In the genomic region with DNA sequence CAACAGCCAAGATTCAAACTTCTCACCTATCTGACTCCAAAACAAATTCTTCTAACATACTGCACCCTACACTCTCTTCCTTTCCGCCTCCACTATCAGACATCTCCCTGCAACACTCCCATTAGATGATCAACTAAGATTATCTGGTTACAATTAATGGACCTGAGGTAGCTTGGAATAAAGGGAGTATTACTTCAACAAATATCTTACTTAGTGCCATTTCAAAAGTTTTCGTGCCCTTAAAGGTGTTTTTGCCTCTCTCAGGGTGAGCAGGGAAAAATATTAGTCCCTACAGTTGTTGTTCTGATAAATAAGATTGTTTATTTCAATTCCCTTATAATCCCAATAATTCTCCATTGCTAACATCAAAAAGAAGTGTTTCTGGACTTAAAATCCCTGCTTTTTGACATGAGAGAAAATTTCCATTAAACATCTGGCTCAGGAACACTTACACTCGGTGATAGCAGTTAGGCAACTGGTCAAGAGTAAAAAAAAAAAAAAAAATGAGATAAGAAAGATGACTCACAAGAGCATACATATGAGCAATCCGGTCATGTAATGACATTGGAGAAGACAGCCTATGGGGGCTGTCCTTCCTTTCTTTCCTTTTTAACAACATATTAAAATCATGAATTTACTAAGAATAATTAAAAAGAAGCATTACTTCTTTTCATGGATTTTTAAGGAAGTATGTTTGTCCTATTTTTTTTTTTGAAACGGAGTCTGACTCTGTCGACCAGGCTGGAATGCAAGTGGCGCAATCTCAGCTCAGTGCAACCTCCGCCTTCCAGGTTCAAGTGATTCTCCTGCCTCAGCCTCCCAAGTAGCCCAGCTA, we compare ENCODE assay signal across 11 cellular contexts. TPM values are rescaled to one million over a fixed set of nuclear protein-coding genes. Genes with fewer than 3 reads are reported as not detected.
DNase-seq lines count a peak whose midpoint lies in the region; ATAC-seq and TF ChIP-seq lines count a peak whose summit lies in the region.
"Had no signal": no experiment of that assay in that cellular context is flagged by ENCODE, and none has a peak within 500 bp of the region (broad histone marks: within the 10 kb centered on the region; RNA-seq: fewer than 3 reads in every experiment).

No MANE protein-coding gene starts in this region.

- H3K27me3 Mint-ChIP-seq in MCF 10A (ENCODE audit: insufficient read depth, unreplicated experiment), result no peaks in the 10 kb centered on the region
- no peaks in the 10 kb centered on the region for H3K27me3 Mint-ChIP-seq in activated T-helper 17 cell treated with anti-CD3 and anti-CD28 coated beads, Interleukin-2, amount 50 U/mL, for 72 hours

- H3K4me1 Mint-ChIP-seq in MCF 10A (ENCODE audit: insufficient read depth, unreplicated experiment), result peaks cover 22% of the 10 kb centered on the region
- peaks cover 37% of the 10 kb centered on the region for H3K4me1 Mint-ChIP-seq in activated T-helper 17 cell treated with anti-CD3 and anti-CD28 coated beads, Interleukin-2, amount 50 U/mL, for 72 hours

- no peaks in the 10 kb centered on the region for H3K9me3 ChIP-seq in breast epithelium
- H3K9me3 ChIP-seq in aorta (ENCODE audit: control insufficient read depth, low read length), result no peaks in the 10 kb centered on the region
- H3K9me3 ChIP-seq in Peyer's patch, result no peaks in the 10 kb centered on the region

- H3K4me3 ChIP-seq in breast epithelium (no peak overlapping the region), aorta (ENCODE audit: low read length in 2 of 2) (no peak overlapping the region), Peyer's patch (no peak overlapping the region)

- DNase-seq in MCF 10A (ENCODE audit: unreplicated experiment) (peak; percentile 59), breast epithelium (ENCODE audit: low spot score in 2 of 2) (no peak), iPS-NIHi7 (ENCODE audit: extremely low spot score) (peak; percentile 12), aorta (no peak), middle frontal gyrus (ENCODE audit: extremely low spot score, low spot score) (no peak), Peyer's patch (no peak), NCI-H2107 (lab: John Stamatoyannopoulos, UW) (no peak)
- DNase-seq: C1 segment of cervical spinal cord, nephron progenitor cell had no signal

- TF ChIP-seq CTCF in MCF 10A (IDR thresholded peaks at IDR 0.05; ENCODE audit: unreplicated experiment) (no peak), breast epithelium (IDR thresholded peaks at IDR 0.05) (no peak), Peyer's patch (IDR thresholded peaks at IDR 0.05) (no peak)

- H3K4me3 Mint-ChIP-seq in MCF 10A (ENCODE audit: unreplicated experiment), result peak overlapping the region; percentile 16
- peak overlapping the region; percentile 48 for H3K4me3 Mint-ChIP-seq in activated T-helper 17 cell treated with anti-CD3 and anti-CD28 coated beads, Interleukin-2, amount 50 U/mL, for 72 hours
- H3K4me3 Mint-ChIP-seq: nephron progenitor cell; T-helper 1 cell treated with Interleukin-12 subunit alpha and Interleukin-12 subunit beta and Interleukin-4 antibody, amounts not matched to agents 30 μg/mL and 1 μg/mL, for 36 hours had no signal

- TF ChIP-seq POLR2A in breast epithelium (IDR thresholded peaks at IDR 0.05) (no peak), Peyer's patch (IDR thresholded peaks at IDR 0.05) (no peak)

- CTCF ChIA-PET in MCF 10A (lab: Yijun Ruan, JAX), result interaction anchor here (0.5 to 0.9 kb wide), 4 partner anchors 122 to 732 kb away, joined by 3 to 6 read pairs (median 3); no protein-coding TSS in a partner anchor

- H3K36me3 ChIP-seq in breast epithelium, result no peaks in the 10 kb centered on the region
- no peaks in the 10 kb centered on the region for H3K36me3 ChIP-seq in aorta (ENCODE audit: control insufficient read depth in 1 of 2, insufficient read depth in 2 of 2, low read length in 1 of 2)
- no peaks in the 10 kb centered on the region for H3K36me3 ChIP-seq in Peyer's patch

- no peaks in the 10 kb centered on the region for H3K9me3 Mint-ChIP-seq in MCF 10A (ENCODE audit: unreplicated experiment)
- H3K9me3 Mint-ChIP-seq in activated T-helper 17 cell treated with anti-CD3 and anti-CD28 coated beads, Interleukin-2, amount 50 U/mL, for 72 hours, result no peaks in the 10 kb centered on the region
- H3K9me3 Mint-ChIP-seq: T-helper 1 cell treated with Interleukin-12 subunit alpha and Interleukin-12 subunit beta and Interleukin-4 antibody, amounts not matched to agents 30 μg/mL and 1 μg/mL, for 36 hours had no signal

- peak; percentile 45 for ATAC-seq in activated T-helper 17 cell treated with anti-CD3 and anti-CD28 coated beads, Interleukin-2, amount 50 U/mL, for 72 hours (replicated peaks)
- peak; percentile 78 for ATAC-seq in aorta (ENCODE audit: low FRiP score)

- intact Hi-C loops in MCF 10A (cut with micrococcal nuclease), result no loop called here
- intact Hi-C loops in breast epithelium (cut with DNase I; ENCODE audit: low total_unique reads), result no loop called here
- intact Hi-C loops in aorta (cut with DNase I), result no loop called here

- H3K27me3 ChIP-seq in breast epithelium (no peaks in the 10 kb centered on the region), aorta (ENCODE audit: control insufficient read depth in 1 of 2, insufficient read depth in 2 of 2, low read length in 1 of 2) (no peaks in the 10 kb centered on the region), Peyer's patch (no peaks in the 10 kb centered on the region)

- H3K36me3 Mint-ChIP-seq in MCF 10A (ENCODE audit: insufficient read depth, unreplicated experiment), result peaks cover 13% of the 10 kb centered on the region
- peaks cover 66% of the 10 kb centered on the region for H3K36me3 Mint-ChIP-seq in activated T-helper 17 cell treated with anti-CD3 and anti-CD28 coated beads, Interleukin-2, amount 50 U/mL, for 72 hours (ENCODE audit: low read depth)

- H3K4me1 ChIP-seq in breast epithelium, result peaks cover 0 to 5% of the 10 kb centered on the region in 2 donors
- peaks cover 0 to 3% of the 10 kb centered on the region in 2 donors for H3K4me1 ChIP-seq in aorta (ENCODE audit: control insufficient read depth in 1 of 2, insufficient read depth in 2 of 2, low read length in 2 of 2)
- H3K4me1 ChIP-seq in Peyer's patch, result peaks cover 0 to 44% (median 0%) of the 10 kb centered on the region in 4 donors

- WGBS in aorta, 2 donors, result 52 to 54% methylated on average over 8 of the region's 8 CpGs

- H3K27ac ChIP-seq in breast epithelium (no peak overlapping the region), aorta (ENCODE audit: low read depth in 1 of 2, low read length in 2 of 2) (no peak overlapping the region), Peyer's patch (peak overlapping the region in 1 of 4 donors; percentile 3)

- no peak overlapping the region for H3K27ac Mint-ChIP-seq in MCF 10A (ENCODE audit: low read depth, unreplicated experiment)
- H3K27ac Mint-ChIP-seq in activated T-helper 17 cell treated with anti-CD3 and anti-CD28 coated beads, Interleukin-2, amount 50 U/mL, for 72 hours, result no peak overlapping the region
- H3K27ac Mint-ChIP-seq: nephron progenitor cell; T-helper 1 cell treated with Interleukin-12 subunit alpha and Interleukin-12 subunit beta and Interleukin-4 antibody, amounts not matched to agents 30 μg/mL and 1 μg/mL, for 36 hours had no signal

- BruUV-seq in MCF 10A (replicated peaks; lab: Mats Ljungman, UMichigan), result no TSS peak

- POLR2A ChIA-PET in MCF 10A (lab: Yijun Ruan, JAX), result interaction anchor here (0.7 to 1.9 kb wide), 4 partner anchors 8 to 45 kb away, joined by 3 to 6 read pairs (median 4); partner anchors contain the start of genes PHTF1 and RSBN1

RNA-seq across cellular contexts. Expression of gene RSBN1, which starts 7.6 kb away (rescaled TPM):
- total RNA-seq in MCF 10A (2022) (11.8 and 15.7 TPM in 2 replicates), breast epithelium (10 to 100 TPM; 25.1 to 41.3 (median 28.2) TPM), aorta (10 to 100 TPM; 17.1 to 22.5 TPM), Peyer's patch (10 to 100 TPM; 18.2 to 25.6 (median 23.3) TPM)
- 10 to 100 TPM; 22.2 to 47.4 TPM for total RNA-seq in activated T-helper 17 cell treated with anti-CD3 and anti-CD28 coated beads, Interleukin-2, amount 50 U/mL, for 72 hours
- 1 to 10 TPM; 3.6 to 5.2 TPM for polyA plus RNA-seq in aorta

RNA-seq across cellular contexts. Expression of gene PHTF1, which starts 45.4 kb away (rescaled TPM):
- 8.4 and 13.0 TPM in 2 replicates for total RNA-seq in MCF 10A (2022)
- total RNA-seq in breast epithelium, result 10 to 100 TPM; 13.8 to 18.4 (median 16.4) TPM
- 10 to 100 TPM; 19.5 to 24.8 TPM for total RNA-seq in activated T-helper 17 cell treated with anti-CD3 and anti-CD28 coated beads, Interleukin-2, amount 50 U/mL, for 72 hours
- total RNA-seq in aorta, result 10 to 100 TPM; 15.0 to 26.3 TPM
- 1 to 10 TPM; 2.8 to 8.7 TPM for polyA plus RNA-seq in aorta
- total RNA-seq in Peyer's patch, result 10 to 100 TPM in 3 of 4 donors, 1 to 10 TPM in 1; 4.9 to 19.0 (median 13.7) TPM

Comparison
In these comparisons a context has a peak if more than half of its experiments do, and no peak if none do; other contexts are left out.
1. DNase-seq: peak in MCF 10A (single experiment) and iPS-NIHi7 (single experiment); none in breast epithelium (0 of 2), aorta (0 of 2), middle frontal gyrus (single experiment), Peyer's patch (0 of 3) and NCI-H2107 (single experiment).